27 cellular contexts compared by ENCODE assay signal in genomic region chr16:10083301-10083700, GRCh38.
"Had no signal": no experiment of that assay in that cellular context is flagged by ENCODE, and none has a peak within 500 bp of the region (broad histone marks: within the 10 kb centered on the region; RNA-seq: fewer than 3 reads in every experiment).

No MANE protein-coding gene starts in this region.

- H3K27ac ChIP-seq: brain microvascular endothelial cell, epithelial cell of prostate, esophagus squamous epithelium had no signal

- H3K4me3 ChIP-seq: esophagus squamous epithelium, gastroesophageal sphincter had no signal

- H3K27ac Mint-ChIP-seq: activated CD4-positive, alpha-beta memory T cell treated with anti-CD3 and anti-CD28 coated beads for 36 hours; activated CD4-positive, alpha-beta T cell treated with anti-CD3 and anti-CD28 coated beads for 36 hours; activated CD4-positive, alpha-beta T cell treated with anti-CD3 and anti-CD28 coated beads, Interleukin-2, amount 10 ng/mL, durations not matched to agents 24 days and 14 days; activated CD8-positive, alpha-beta memory T cell treated with anti-CD3 and anti-CD28 coated beads, Interleukin-2, amount 10 ng/mL, durations not matched to agents 7 days and 5 days; activated CD8-positive, alpha-beta T cell treated with anti-CD3 and anti-CD28 coated beads, Interleukin-2, amount 10 ng/mL, durations not matched to agents 7 days and 5 days; activated naive CD4-positive, alpha-beta T cell treated with anti-CD3 and anti-CD28 coated beads, Interleukin-2, amount 10 ng/mL, durations not matched to agents 7 days and 5 days; activated naive CD8-positive, alpha-beta T cell; activated T-helper 1 cell treated with anti-CD3 and anti-CD28 coated beads, Interleukin-12 subunit alpha, Interleukin-12 subunit beta, Interleukin-2, Interleukin-4 antibody, amounts not matched to agents 30 ng/mL and 10 ng/mL and 1 ng/mL, durations not matched to agents 14 hours and 24 hours and 36 hours; activated T-helper 2 cell treated with anti-CD3 and anti-CD28 coated beads, Interferon-gamma antibody, Interleukin-2, Interleukin-4, amounts not matched to agents 10 μg/mL and 5 μg/mL and 100 μg/mL, durations not matched to agents 14 hours and 24 hours and 36 hours had no signal

- H3K27me3 Mint-ChIP-seq: activated CD4-positive, alpha-beta memory T cell treated with anti-CD3 and anti-CD28 coated beads for 36 hours; activated CD4-positive, alpha-beta T cell treated with anti-CD3 and anti-CD28 coated beads, Interleukin-2, amount 10 ng/mL, durations not matched to agents 24 days and 14 days; activated CD8-positive, alpha-beta memory T cell treated with anti-CD3 and anti-CD28 coated beads, Interleukin-2, amount 10 ng/mL, durations not matched to agents 7 days and 5 days; activated naive CD4-positive, alpha-beta T cell treated with anti-CD3 and anti-CD28 coated beads, Interleukin-2, amount 10 ng/mL, durations not matched to agents 7 days and 5 days had no signal

- H3K36me3 ChIP-seq: brain microvascular endothelial cell, esophagus squamous epithelium, gastroesophageal sphincter had no signal

- DNase-seq: activated CD4-positive, alpha-beta memory T cell treated with anti-CD3 and anti-CD28 coated beads for 36 hours; activated CD4-positive, alpha-beta T cell treated with anti-CD3 and anti-CD28 coated beads for 36 hours; activated CD4-positive, alpha-beta T cell treated with anti-CD3 and anti-CD28 coated beads, Interleukin-2, amount 10 ng/mL, durations not matched to agents 24 days and 14 days; activated CD4-positive, CD25-positive, alpha-beta regulatory T cell; activated CD4-positive, CD25-positive, alpha-beta regulatory T cell treated with anti-CD3 and anti-CD28 coated beads, Interleukin-2, amount 50 U/mL, for 72 hours; activated CD8-positive, alpha-beta memory T cell treated with anti-CD3 and anti-CD28 coated beads, Interleukin-2, amount 10 ng/mL, durations not matched to agents 7 days and 5 days; activated CD8-positive, alpha-beta memory T cell treated with anti-CD3 and anti-CD28 coated beads, Interleukin-2, amount 50 U/mL, for 4 hours; activated CD8-positive, alpha-beta T cell treated with anti-CD3 and anti-CD28 coated beads, Interleukin-2, amount 10 ng/mL, durations not matched to agents 7 days and 5 days; activated effector memory CD4-positive, alpha-beta T cell treated with anti-CD3 and anti-CD28 coated beads, Interleukin-2, amount 50 U/mL, for 16 hours; activated naive CD4-positive, alpha-beta T cell treated with anti-CD3 and anti-CD28 coated beads, Interleukin-2, amount 10 ng/mL, durations not matched to agents 7 days and 5 days; activated T-cell treated with anti-CD3 and anti-CD28 coated beads, Interleukin-2, amount 50 U/mL, for 1 hour; activated T-cell treated with anti-CD3 and anti-CD28 coated beads, Interleukin-2, amount 50 U/mL, for 48 hours; amniotic stem cell; anterior cingulate cortex; brain microvascular endothelial cell; cortex of kidney; dermis blood vessel endothelial cell; effector CD4-positive, alpha-beta T cell; esophagus squamous epithelium; foreskin melanocyte; T-helper 2 cell had no signal

- H3K4me1 Mint-ChIP-seq: activated CD4-positive, alpha-beta T cell treated with anti-CD3 and anti-CD28 coated beads for 36 hours; activated CD4-positive, alpha-beta T cell treated with anti-CD3 and anti-CD28 coated beads, Interleukin-2, amount 10 ng/mL, durations not matched to agents 24 days and 14 days; activated CD8-positive, alpha-beta memory T cell treated with anti-CD3 and anti-CD28 coated beads, Interleukin-2, amount 10 ng/mL, durations not matched to agents 7 days and 5 days; activated naive CD4-positive, alpha-beta T cell treated with anti-CD3 and anti-CD28 coated beads, Interleukin-2, amount 10 ng/mL, durations not matched to agents 7 days and 5 days; central memory CD8-positive, alpha-beta T cell had no signal

- ATAC-seq: activated CD4-positive, alpha-beta T cell treated with anti-CD3 and anti-CD28 coated beads for 36 hours; activated CD8-positive, alpha-beta memory T cell treated with anti-CD3 and anti-CD28 coated beads, Interleukin-2, amount 10 ng/mL, durations not matched to agents 7 days and 5 days; activated CD8-positive, alpha-beta T cell treated with anti-CD3 and anti-CD28 coated beads, Interleukin-2, amount 10 ng/mL, durations not matched to agents 7 days and 5 days; gastroesophageal sphincter had no signal

- H3K36me3 Mint-ChIP-seq: activated CD4-positive, alpha-beta memory T cell treated with anti-CD3 and anti-CD28 coated beads for 36 hours; activated CD8-positive, alpha-beta memory T cell treated with anti-CD3 and anti-CD28 coated beads, Interleukin-2, amount 10 ng/mL, durations not matched to agents 7 days and 5 days; activated naive CD4-positive, alpha-beta T cell treated with anti-CD3 and anti-CD28 coated beads, Interleukin-2, amount 10 ng/mL, durations not matched to agents 7 days and 5 days; activated naive CD8-positive, alpha-beta T cell had no signal

- H3K27me3 ChIP-seq: brain microvascular endothelial cell, gastroesophageal sphincter had no signal

- H3K9me3 Mint-ChIP-seq: activated CD4-positive, alpha-beta T cell treated with anti-CD3 and anti-CD28 coated beads, Interleukin-2, amount 10 ng/mL, durations not matched to agents 24 days and 14 days; activated T-helper 1 cell treated with anti-CD3 and anti-CD28 coated beads, Interleukin-12 subunit alpha, Interleukin-12 subunit beta, Interleukin-2, Interleukin-4 antibody, amounts not matched to agents 30 ng/mL and 10 ng/mL and 1 ng/mL, durations not matched to agents 14 hours and 24 hours and 36 hours; activated T-helper 2 cell treated with anti-CD3 and anti-CD28 coated beads, Interferon-gamma antibody, Interleukin-2, Interleukin-4, amounts not matched to agents 10 μg/mL and 5 μg/mL and 100 μg/mL, durations not matched to agents 14 hours and 24 hours and 36 hours; central memory CD8-positive, alpha-beta T cell had no signal

- H3K9me3 ChIP-seq: esophagus squamous epithelium, gastroesophageal sphincter had no signal

- H3K4me3 Mint-ChIP-seq: activated CD4-positive, alpha-beta memory T cell treated with anti-CD3 and anti-CD28 coated beads for 36 hours; activated CD4-positive, alpha-beta T cell treated with anti-CD3 and anti-CD28 coated beads for 36 hours; activated CD4-positive, alpha-beta T cell treated with anti-CD3 and anti-CD28 coated beads, Interleukin-2, amount 10 ng/mL, durations not matched to agents 24 days and 14 days; activated CD8-positive, alpha-beta memory T cell treated with anti-CD3 and anti-CD28 coated beads, Interleukin-2, amount 10 ng/mL, durations not matched to agents 7 days and 5 days; activated CD8-positive, alpha-beta T cell treated with anti-CD3 and anti-CD28 coated beads, Interleukin-2, amount 10 ng/mL, durations not matched to agents 7 days and 5 days; activated naive CD4-positive, alpha-beta T cell treated with anti-CD3 and anti-CD28 coated beads, Interleukin-2, amount 10 ng/mL, durations not matched to agents 7 days and 5 days; activated naive CD8-positive, alpha-beta T cell; activated T-helper 1 cell treated with anti-CD3 and anti-CD28 coated beads, Interleukin-12 subunit alpha, Interleukin-12 subunit beta, Interleukin-2, Interleukin-4 antibody, amounts not matched to agents 30 ng/mL and 10 ng/mL and 1 ng/mL, durations not matched to agents 14 hours and 24 hours and 36 hours; central memory CD8-positive, alpha-beta T cell had no signal
